In the genomic region with DNA sequence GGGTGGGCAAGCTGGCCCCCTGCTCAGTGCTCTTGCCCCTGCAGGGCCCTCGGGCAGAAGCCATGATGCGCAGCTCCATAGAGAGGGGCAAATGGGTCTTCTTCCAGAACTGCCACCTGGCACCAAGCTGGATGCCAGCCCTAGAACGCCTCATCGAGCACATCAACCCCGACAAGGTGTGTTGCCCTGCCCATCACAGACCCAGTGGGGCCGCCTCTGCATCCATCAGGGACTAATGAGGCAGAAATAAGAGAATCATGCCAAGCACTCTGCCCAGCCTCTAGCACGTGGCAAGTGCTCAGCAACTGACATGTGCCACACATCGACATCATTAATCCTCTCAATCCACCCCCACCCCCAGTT, we compare ENCODE assay signal across 23 cellular contexts. TPM values are rescaled to one million over a fixed set of nuclear protein-coding genes. Genes with fewer than 3 reads are reported as not detected.
DNase-seq lines count a peak whose midpoint lies in the region; ATAC-seq and TF ChIP-seq lines count a peak whose summit lies in the region.
"Had no signal": no experiment of that assay in that cellular context is flagged by ENCODE, and none has a peak within 500 bp of the region (broad histone marks: within the 10 kb centered on the region; RNA-seq: fewer than 3 reads in every experiment).

No MANE protein-coding gene starts in this region.

- H3K36me3 ChIP-seq in spleen = peaks cover 0 to 95% (median 39%) of the 10 kb centered on the region in 6 donors

- DNase-seq in NCI-H2171 treated with DMSO at 0.1 percent for 48 hours (lab: John Stamatoyannopoulos, UW) = peak; percentile 8
- DNase-seq in NCI-H2171 (lab: John Stamatoyannopoulos, UW) = no peak
- DNase-seq in NCI-H69 (lab: John Stamatoyannopoulos, UW) = peak; percentile 18
- peak in 2 of 3 donors; percentile 6 to 56 for DNase-seq in right cardiac atrium
- DNase-seq in spleen = peak; percentile 34
- DNase-seq in dermis blood vessel endothelial cell = no peak
- DNase-seq: Calu3; CD4-positive, alpha-beta memory T cell; DND-41; H9; Kasumi-1; MM.1S; NCI-H1092; NCI-H1436 treated with DMSO at 0.1 percent for 48 hours; NCI-H2029; NCI-H510A; NCI-H774; SIG-M5 had no signal

- intact Hi-C loops in right cardiac atrium (cut with DNase I) = no loop called here
- intact Hi-C loops in spleen (cut with DNase I; ENCODE audit: low total_unique reads) = no loop called here

- H3K4me3 ChIP-seq in right cardiac atrium (ENCODE audit: low read length) (no peak overlapping the region), spleen (no peak overlapping the region)
- H3K4me3 ChIP-seq: A549 had no signal

- TF ChIP-seq POLR2A in spleen (IDR thresholded peaks at IDR 0.05) = no peak

- H3K27ac ChIP-seq in right cardiac atrium (ENCODE audit: low read length) (no peak overlapping the region), spleen (no peak overlapping the region)
- H3K27ac ChIP-seq: A549 had no signal

- H3K4me1 ChIP-seq in right cardiac atrium (ENCODE audit: control insufficient read depth, insufficient read depth, low read length) (no peaks in the 10 kb centered on the region), spleen (no peaks in the 10 kb centered on the region)
- H3K4me1 ChIP-seq: A549 had no signal

- 86% methylated on average over 8 of the region's 8 CpGs for WGBS in right cardiac atrium
- WGBS in spleen, 5 donors = 85 to 93% (median 90%) methylated on average over 5 to 8 of the region's 8 CpGs

- ATAC-seq in right cardiac atrium (no peak), HG03159 (IDR thresholded peaks at IDR 0.05; ENCODE audit: unreplicated experiment) (no peak)
- ATAC-seq: A549 had no signal

- H3K9me3 ChIP-seq in right cardiac atrium (ENCODE audit: control insufficient read depth, low read length) = no peaks in the 10 kb centered on the region
- H3K9me3 ChIP-seq in spleen = no peaks in the 10 kb centered on the region
- H3K9me3 ChIP-seq: A549 had no signal

- H3K27me3 ChIP-seq in right cardiac atrium (ENCODE audit: control insufficient read depth, insufficient read depth) (no peaks in the 10 kb centered on the region), spleen (replicated peaks in 1 of 7) (no peaks in the 10 kb centered on the region)

- TF ChIP-seq CTCF in spleen (IDR thresholded peaks at IDR 0.05 in 8 of 11, conservative IDR thresholded peaks at IDR 0.05 in 3 of 11) = no peak

RNA-seq across cellular contexts. Expression of a gene that starts 14.3 kb away (rescaled TPM):
- total RNA-seq in right cardiac atrium = 10 to 100 TPM; 48.4 to 59.1 (median 55.9) TPM
- 43.0 TPM for polyA plus RNA-seq in right cardiac atrium
- 10 to 100 TPM; 68.1 to 82.8 (median 72.8) TPM for total RNA-seq in spleen
- polyA plus RNA-seq in spleen = 10 to 100 TPM; 44.4 to 73.7 (median 72.8) TPM
- total RNA-seq in dermis blood vessel endothelial cell = 72.7 and 92.1 TPM in 2 replicates

RNA-seq across cellular contexts. Expression of a gene that starts 15.0 kb away (rescaled TPM):
- total RNA-seq in right cardiac atrium (10 to 100 TPM; 15.9 to 28.5 (median 18.3) TPM), spleen (10 to 100 TPM in 1 of 7 donors, 1 to 10 TPM in 6; 4.4 to 14.2 (median 8.6) TPM), dermis blood vessel endothelial cell (2.9 and 4.4 TPM in 2 replicates)
- polyA plus RNA-seq in right cardiac atrium (10.9 TPM), spleen (1 to 10 TPM; 4.6 to 7.3 (median 4.8) TPM)

RNA-seq across cellular contexts. Expression of a gene that starts 49.4 kb away (rescaled TPM):
- 10 to 100 TPM in 1 of 4 donors, 1 to 10 TPM in 3; 4.7 to 13.1 (median 8.3) TPM for total RNA-seq in right cardiac atrium
- 11.2 TPM for polyA plus RNA-seq in right cardiac atrium
- total RNA-seq in spleen = 10 to 100 TPM in 5 of 7 donors, 1 to 10 TPM in 2; 7.9 to 20.2 (median 10.8) TPM
- polyA plus RNA-seq in spleen = 1 to 10 TPM; 1.0 to 7.8 (median 3.5) TPM
- total RNA-seq in dermis blood vessel endothelial cell = 30.5 and 30.9 TPM in 2 replicates
- polyA plus RNA-seq: BJ had no signal

RNA-seq across cellular contexts. Expression of a gene that starts 58.4 kb away (rescaled TPM):
- 1,000 to 10,000 TPM; 2,349 to 3,477 (median 2,851) TPM for total RNA-seq in right cardiac atrium
- 6,305 TPM for polyA plus RNA-seq in right cardiac atrium
- total RNA-seq in spleen = 1 to 10 TPM in 6 of 7 donors, under 1 TPM in 1; 0.74 to 2.2 (median 1.6) TPM
- 1 to 10 TPM; 2.2 to 5.8 (median 4.4) TPM for polyA plus RNA-seq in spleen
- not detected in 2 replicates for total RNA-seq in dermis blood vessel endothelial cell
- total RNA-seq: RPMI7951 had no signal
- polyA plus RNA-seq: IgD-negative memory B cell had no signal

RNA-seq across cellular contexts. Expression of a gene that starts 59.9 kb away (rescaled TPM):
- 10 to 100 TPM; 48.6 to 59.2 (median 53.0) TPM for total RNA-seq in right cardiac atrium
- 31.2 TPM for polyA plus RNA-seq in right cardiac atrium
- 10 to 100 TPM; 72.5 to 92.7 (median 86.2) TPM for total RNA-seq in spleen
- 10 to 100 TPM; 18.9 to 45.1 (median 41.7) TPM for polyA plus RNA-seq in spleen
- total RNA-seq in dermis blood vessel endothelial cell = 72.8 and 106 TPM in 2 replicates

Comparison
In these comparisons a context has a peak if more than half of its experiments do, and no peak if none do; other contexts are left out.
1. DNase-seq: peak in NCI-H2171 treated with DMSO at 0.1 percent for 48 hours (single experiment), NCI-H69 (single experiment), right cardiac atrium (2 of 3) and spleen (single experiment); none in NCI-H2171 (single experiment) and dermis blood vessel endothelial cell (single experiment).